In the genomic region with DNA sequence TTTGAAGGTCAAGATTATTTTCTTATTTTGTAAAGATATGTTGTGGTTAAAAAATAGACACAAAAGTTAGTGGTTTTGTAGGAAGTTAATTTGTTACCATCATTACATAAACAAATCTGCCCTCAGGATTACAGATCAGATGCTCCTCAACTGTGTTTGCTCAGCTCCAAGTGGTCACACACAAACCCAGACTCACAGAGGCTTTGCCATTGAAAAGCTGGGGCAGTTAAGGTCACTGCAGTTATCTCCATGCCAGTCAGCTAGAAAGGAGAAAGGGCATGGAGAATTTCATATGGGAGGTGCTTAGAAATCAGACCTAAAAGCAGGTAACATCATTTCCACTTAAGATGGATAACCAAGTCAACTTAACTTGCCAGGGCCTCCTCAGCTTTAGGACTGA, we compare ENCODE assay signal across 25 cellular contexts.
"Had no signal": no experiment of that assay in that cellular context is flagged by ENCODE, and none has a peak within 500 bp of the region (broad histone marks: within the 10 kb centered on the region; RNA-seq: fewer than 3 reads in every experiment).

No MANE protein-coding gene starts in this region.

- H3K36me3 Mint-ChIP-seq: activated naive CD4-positive, alpha-beta T cell treated with anti-CD3 and anti-CD28 coated beads, Interleukin-2, amount 50 U/mL, for 24 hours; natural killer cell treated with Interleukin-12 subunit alpha and Interleukin-12 subunit beta and Interleukin-15 and Interleukin-18, amount 100 ng/mL, for 72 hours; stimulated activated memory B cell treated with anti-CD40 and anti-IgM and Interleukin-4, amounts not matched to agents 10 μg/mL and 1 μg/mL and 100 μg/mL, for 72 hours had no signal

- DNase-seq: activated CD4-positive, alpha-beta T cell treated with anti-CD3 and anti-CD28 coated beads for 1 hour; activated CD4-positive, alpha-beta T cell treated with anti-CD3 and anti-CD28 coated beads, Interleukin-2, amount 10 ng/mL, durations not matched to agents 7 days and 5 days; activated CD8-positive, alpha-beta T cell treated with anti-CD3 and anti-CD28 coated beads for 36 hours; activated naive CD8-positive, alpha-beta T cell treated with anti-CD3 and anti-CD28 coated beads, Interleukin-2, amount 50 U/mL, for 24 hours; activated T-cell treated with anti-CD3 and anti-CD28 coated beads, Interleukin-2, amount 50 U/mL, for 4 hours; amygdala; effector CD8-positive, alpha-beta T cell; islet precursor cell; left ventricle myocardium inferior; mucosa of descending colon; stimulated activated CD4-positive, alpha-beta T cell treated with anti-CD3 and anti-CD28 coated beads, Interleukin-1b, Interleukin-23, amount 100 ng/mL, for 48 hours; stimulated activated CD4-positive, alpha-beta T cell treated with anti-CD3 and anti-CD28 coated beads, Interleukin-4, amount 100 ng/mL, for 4 hours; stimulated activated CD8-positive, alpha-beta memory T cell treated with anti-CD3 and anti-CD28 coated beads, Interleukin-4, amount 100 ng/mL, for 48 hours; stimulated activated naive CD8-positive, alpha-beta T cell treated with anti-CD3 and anti-CD28 coated beads, Interleukin-15, amount 100 ng/mL, for 72 hours; substantia nigra; upper lobe of left lung had no signal

- H3K4me2 ChIP-seq: smooth muscle cell had no signal

- H3K4me1 Mint-ChIP-seq: activated CD4-positive, alpha-beta T cell treated with anti-CD3 and anti-CD28 coated beads, Interleukin-2, amount 10 ng/mL, durations not matched to agents 7 days and 5 days; activated naive CD4-positive, alpha-beta T cell treated with anti-CD3 and anti-CD28 coated beads, Interleukin-2, amount 50 U/mL, for 24 hours; activated naive CD8-positive, alpha-beta T cell treated with anti-CD3 and anti-CD28 coated beads, Interleukin-2, amount 50 U/mL, for 24 hours; stimulated activated memory B cell treated with anti-CD40 and anti-IgM and Interleukin-4, amounts not matched to agents 10 μg/mL and 1 μg/mL and 100 μg/mL, for 72 hours; stimulated activated naive CD8-positive, alpha-beta T cell treated with anti-CD3 and anti-CD28 coated beads, Interleukin-15, amount 100 ng/mL, for 72 hours; WTC11 had no signal

- H3K36me3 ChIP-seq: left ventricle myocardium inferior, right atrium auricular region, upper lobe of left lung, vagina had no signal

- H3K9me3 Mint-ChIP-seq: activated CD4-positive, alpha-beta T cell treated with anti-CD3 and anti-CD28 coated beads, Interleukin-2, amount 10 ng/mL, durations not matched to agents 7 days and 5 days; activated CD8-positive, alpha-beta T cell treated with anti-CD3 and anti-CD28 coated beads for 36 hours; activated naive CD8-positive, alpha-beta T cell treated with anti-CD3 and anti-CD28 coated beads, Interleukin-2, amount 50 U/mL, for 24 hours; stimulated activated memory B cell treated with anti-CD40 and anti-IgM and Interleukin-4, amounts not matched to agents 10 μg/mL and 1 μg/mL and 100 μg/mL, for 72 hours had no signal

- ATAC-seq: activated CD8-positive, alpha-beta T cell treated with anti-CD3 and anti-CD28 coated beads for 36 hours; activated naive CD8-positive, alpha-beta T cell treated with anti-CD3 and anti-CD28 coated beads, Interleukin-2, amount 50 U/mL, for 24 hours; activated T-cell treated with anti-CD3 and anti-CD28 coated beads, Interleukin-2, amount 50 U/mL, for 4 hours; mucosa of descending colon; natural killer cell treated with Interleukin-12 subunit alpha and Interleukin-12 subunit beta and Interleukin-15 and Interleukin-18, amount 100 ng/mL, for 72 hours; stimulated activated memory B cell treated with anti-CD40 and anti-IgM and Interleukin-4, amounts not matched to agents 10 μg/mL and 1 μg/mL and 100 μg/mL, for 72 hours; stimulated activated naive CD8-positive, alpha-beta T cell treated with anti-CD3 and anti-CD28 coated beads, Interleukin-15, amount 100 ng/mL, for 72 hours; WTC11 had no signal

- H3K27ac ChIP-seq: left ventricle myocardium inferior, right atrium auricular region, upper lobe of left lung, vagina had no signal

- H3K4me3 Mint-ChIP-seq: activated CD4-positive, alpha-beta T cell treated with anti-CD3 and anti-CD28 coated beads, Interleukin-2, amount 10 ng/mL, durations not matched to agents 7 days and 5 days; activated CD8-positive, alpha-beta T cell treated with anti-CD3 and anti-CD28 coated beads for 36 hours; activated naive CD4-positive, alpha-beta T cell treated with anti-CD3 and anti-CD28 coated beads, Interleukin-2, amount 50 U/mL, for 24 hours; activated naive CD8-positive, alpha-beta T cell treated with anti-CD3 and anti-CD28 coated beads, Interleukin-2, amount 50 U/mL, for 24 hours; activated T-cell treated with anti-CD3 and anti-CD28 coated beads, Interleukin-2, amount 50 U/mL, for 4 hours; natural killer cell treated with Interleukin-12 subunit alpha and Interleukin-12 subunit beta and Interleukin-15 and Interleukin-18, amount 100 ng/mL, for 72 hours; stimulated activated memory B cell treated with anti-CD40 and anti-IgM and Interleukin-4, amounts not matched to agents 10 μg/mL and 1 μg/mL and 100 μg/mL, for 72 hours; stimulated activated naive CD8-positive, alpha-beta T cell treated with anti-CD3 and anti-CD28 coated beads, Interleukin-15, amount 100 ng/mL, for 72 hours; WTC11 had no signal

- H3K27me3 Mint-ChIP-seq: activated CD4-positive, alpha-beta T cell treated with anti-CD3 and anti-CD28 coated beads, Interleukin-2, amount 10 ng/mL, durations not matched to agents 7 days and 5 days; activated CD8-positive, alpha-beta T cell treated with anti-CD3 and anti-CD28 coated beads for 36 hours; activated naive CD4-positive, alpha-beta T cell treated with anti-CD3 and anti-CD28 coated beads, Interleukin-2, amount 50 U/mL, for 24 hours; activated naive CD8-positive, alpha-beta T cell treated with anti-CD3 and anti-CD28 coated beads, Interleukin-2, amount 50 U/mL, for 24 hours; natural killer cell treated with Interleukin-12 subunit alpha and Interleukin-12 subunit beta and Interleukin-15 and Interleukin-18, amount 100 ng/mL, for 72 hours; stimulated activated memory B cell treated with anti-CD40 and anti-IgM and Interleukin-4, amounts not matched to agents 10 μg/mL and 1 μg/mL and 100 μg/mL, for 72 hours; stimulated activated naive CD8-positive, alpha-beta T cell treated with anti-CD3 and anti-CD28 coated beads, Interleukin-15, amount 100 ng/mL, for 72 hours had no signal

- H3K4me1 ChIP-seq: left ventricle myocardium inferior, right atrium auricular region, upper lobe of left lung, vagina had no signal

- H3K4me3 ChIP-seq: left ventricle myocardium inferior, lung, mucosa of descending colon, right atrium auricular region, smooth muscle cell, upper lobe of left lung, vagina had no signal

- H3K27ac Mint-ChIP-seq: activated CD4-positive, alpha-beta T cell treated with anti-CD3 and anti-CD28 coated beads, Interleukin-2, amount 10 ng/mL, durations not matched to agents 7 days and 5 days; activated CD8-positive, alpha-beta T cell treated with anti-CD3 and anti-CD28 coated beads for 36 hours; activated naive CD4-positive, alpha-beta T cell treated with anti-CD3 and anti-CD28 coated beads, Interleukin-2, amount 50 U/mL, for 24 hours; activated naive CD8-positive, alpha-beta T cell treated with anti-CD3 and anti-CD28 coated beads, Interleukin-2, amount 50 U/mL, for 24 hours; activated T-helper 2 cell treated with anti-CD3 and anti-CD28 coated beads, Interferon-gamma antibody, Interleukin-2, Interleukin-4, amounts not matched to agents 10 μg/mL and 5 μg/mL and 100 μg/mL, durations not matched to agents 14 hours and 24 hours and 36 hours; natural killer cell treated with Interleukin-12 subunit alpha and Interleukin-12 subunit beta and Interleukin-15 and Interleukin-18, amount 100 ng/mL, for 72 hours; stimulated activated memory B cell treated with anti-CD40 and anti-IgM and Interleukin-4, amounts not matched to agents 10 μg/mL and 1 μg/mL and 100 μg/mL, for 72 hours; stimulated activated naive CD8-positive, alpha-beta T cell treated with anti-CD3 and anti-CD28 coated beads, Interleukin-15, amount 100 ng/mL, for 72 hours; WTC11 had no signal

- H3K27me3 ChIP-seq: right atrium auricular region, upper lobe of left lung, vagina had no signal

- H3K9me3 ChIP-seq: left ventricle myocardium inferior, right atrium auricular region, upper lobe of left lung, vagina had no signal
